1 cellular context compared by ENCODE assay signal in genomic region chr19:38647368-38647965, GRCh38.
TF ChIP-seq lines count a peak whose summit lies in the region.

Gene ACTN4 (plus strand): TSS chr19:38647649. CDS start chr19:38647746, 97 bp downstream.

TF ChIP-seq in HEK293, 187 proteins besides CTCF, POLR2A, EP300 and RAD21 (continued from another document and continues in another):
- TF ChIP-seq MZF1 (tag by site-specific recombination; IDR thresholded peaks at IDR 0.05; ENCODE audit: borderline replicate concordance) (no peak), ZNF350 (tag by site-specific recombination; IDR thresholded peaks at IDR 0.05) (no peak), ZNF114 (tag by site-specific recombination; IDR thresholded peaks at IDR 0.05) (no peak), ZNF26 (tag by site-specific recombination; IDR thresholded peaks at IDR 0.05) (no peak), ZNF138 (tag by site-specific recombination; IDR thresholded peaks at IDR 0.05; ENCODE audit: borderline replicate concordance) (no peak), AEBP2 (tag by site-specific recombination; IDR thresholded peaks at IDR 0.05; ENCODE audit: borderline replicate concordance) (no peak; the same call in 1 of the 2 replicates), ZNF555 (tag by site-specific recombination; conservative IDR thresholded peaks at IDR 0.05) (no peak), ELK4 (IDR thresholded peaks at IDR 0.05; ENCODE audit: borderline replicate concordance, low read depth, low read length) (no peak), ZNF529 (tag by site-specific recombination; IDR thresholded peaks at IDR 0.05; ENCODE audit: insufficient replicate concordance) (no peak), ZNF610 (tag by site-specific recombination; IDR thresholded peaks at IDR 0.05; ENCODE audit: borderline replicate concordance) (peak; percentile 68; the same call in 1 of the 2 replicates), ZNF792 (tag by site-specific recombination; IDR thresholded peaks at IDR 0.05) (peak; percentile 93), ZNF280C (tag by site-specific recombination; IDR thresholded peaks at IDR 0.05) (no peak), OSR2 (tag by site-specific recombination; IDR thresholded peaks at IDR 0.05) (peak; percentile 68), ZNF514 (tag by site-specific recombination; IDR thresholded peaks at IDR 0.05) (no peak), ZNF704 (tag by site-specific recombination; IDR thresholded peaks at IDR 0.05) (no peak), ZNF148 (tag by site-specific recombination; IDR thresholded peaks at IDR 0.05; ENCODE audit: borderline replicate concordance) (no peak), ZNF76 (tag by site-specific recombination; IDR thresholded peaks at IDR 0.05; ENCODE audit: borderline replicate concordance, low read depth) (peak; percentile 40; the same call in 1 of the 2 replicates), ZNF707 (tag by site-specific recombination; IDR thresholded peaks at IDR 0.05) (no peak), SP2 (tag by site-specific recombination; IDR thresholded peaks at IDR 0.05) (peak; percentile 86), SP3 (tag by site-specific recombination; IDR thresholded peaks at IDR 0.05) (peak; percentile 68), KLF9 (tag by site-specific recombination; IDR thresholded peaks at IDR 0.05; ENCODE audit: low read depth) (peak; percentile 95), ZNF600 (tag by site-specific recombination; IDR thresholded peaks at IDR 0.05) (peak; percentile 52), ATF2 (tag by site-specific recombination; IDR thresholded peaks at IDR 0.05; ENCODE audit: low read depth) (no peak), ZNF174 (tag by site-specific recombination; IDR thresholded peaks at IDR 0.05) (no peak), ZNF580 (tag by site-specific recombination; IDR thresholded peaks at IDR 0.05) (peak; percentile 67; the same call in 1 of the 2 replicates), ZNF639 (tag by site-specific recombination; IDR thresholded peaks at IDR 0.05) (peak; percentile 61; the same call in 1 of the 2 replicates), ZBTB7A (tag by site-specific recombination; IDR thresholded peaks at IDR 0.05; ENCODE audit: low read depth) (peak; percentile 65; the same call in 1 of the 2 replicates), ZNF202 (tag by site-specific recombination; IDR thresholded peaks at IDR 0.05; ENCODE audit: borderline replicate concordance) (no peak), ZNF830 (tag by site-specific recombination; IDR thresholded peaks at IDR 0.05; ENCODE audit: low read depth) (no peak), ZNF626 (tag by site-specific recombination; IDR thresholded peaks at IDR 0.05) (no peak), EGR2 (tag by site-specific recombination; IDR thresholded peaks at IDR 0.05; ENCODE audit: low read depth) (peak; percentile 98), OVOL3 (tag by site-specific recombination; IDR thresholded peaks at IDR 0.05) (peak; percentile 86; the same call in 1 of the 2 replicates), ZNF596 (tag by site-specific recombination; IDR thresholded peaks at IDR 0.05) (no peak), ZNF621 (tag by site-specific recombination; IDR thresholded peaks at IDR 0.05) (no peak), ZNF645 (tag by site-specific recombination; IDR thresholded peaks at IDR 0.05) (peak; percentile 81; the same call in 1 of the 2 replicates), BCL6B (tag by site-specific recombination; IDR thresholded peaks at IDR 0.05) (no peak), ZNF398 (tag by site-specific recombination; IDR thresholded peaks at IDR 0.05) (peak; percentile 94), ZFHX2 (tag by site-specific recombination; conservative IDR thresholded peaks at IDR 0.05) (peak; percentile 99), ZBTB26 (tag by site-specific recombination; optimal IDR thresholded peaks at IDR 0.05) (peak; percentile 98), ZNF658 (tag by site-specific recombination; IDR thresholded peaks at IDR 0.05) (0 out of 2 replicates have a peak, but pooled peaks have one; percentile 55)
